21 cellular contexts compared by ENCODE assay signal in genomic region chr2:25539141-25539540, GRCh38.
DNase-seq lines count a peak whose midpoint lies in the region; ATAC-seq and TF ChIP-seq lines count a peak whose summit lies in the region.
"Had no signal": no experiment of that assay in that cellular context is flagged by ENCODE, and none has a peak within 500 bp of the region (broad histone marks: within the 10 kb centered on the region; RNA-seq: fewer than 3 reads in every experiment).

No MANE protein-coding gene starts in this region.

- H3K27me3 Mint-ChIP-seq in activated T-cell treated with anti-CD3 and anti-CD28 coated beads, Interleukin-2, amount 50 U/mL, for 24 hours, result no peaks in the 10 kb centered on the region
- H3K27me3 Mint-ChIP-seq: IgD-negative memory B cell had no signal

- DNase-seq in activated T-cell treated with anti-CD3 and anti-CD28 coated beads, Interleukin-2, amount 50 U/mL, for 24 hours, result no peak
- no peak for DNase-seq in activated T-cell treated with anti-CD3 and anti-CD28 coated beads, Interleukin-2, amount 50 U/mL, for 48 hours
- DNase-seq in astrocyte of the hippocampus (ENCODE audit: low read depth, low spot score) (peak; percentile 78), fibroblast of the aortic adventitia (ENCODE audit: low read depth) (peak; percentile 58)
- DNase-seq: GF-D8; MM.1S; NCI-H1105; NCI-H2081; NCI-H2171 treated with DMSO at 0.1 percent for 48 hours; NCI-H446 treated with DMSO at 0.1 percent for 48 hours; NCI-H69; NK-92 treated with Interleukin-12 subunit alpha and Interleukin-12 subunit beta, amount 100 ng/mL, for 24 hours; OCI-M1; Right ventricle myocardium superior had no signal

- peaks cover 4% of the 10 kb centered on the region for H3K36me3 Mint-ChIP-seq in activated T-cell treated with anti-CD3 and anti-CD28 coated beads, Interleukin-2, amount 50 U/mL, for 24 hours (ENCODE audit: low read depth)
- H3K36me3 Mint-ChIP-seq: CD14-positive monocyte, IgD-negative memory B cell had no signal

- H3K4me1 Mint-ChIP-seq in activated T-cell treated with anti-CD3 and anti-CD28 coated beads, Interleukin-2, amount 50 U/mL, for 24 hours (ENCODE audit: low read depth), result peaks cover 12% of the 10 kb centered on the region
- H3K4me1 Mint-ChIP-seq: IgD-negative memory B cell had no signal

- H3K4me3 ChIP-seq in fibroblast of the aortic adventitia (ENCODE audit: low read depth, low read length), result no peak overlapping the region
- H3K4me3 ChIP-seq: GM23338 had no signal

- TF ChIP-seq CTCF in fibroblast of the aortic adventitia (IDR thresholded peaks at IDR 0.05; ENCODE audit: insufficient read depth, low read length), result no peak

- peak overlapping the region; percentile 26 for H3K27ac Mint-ChIP-seq in activated T-cell treated with anti-CD3 and anti-CD28 coated beads, Interleukin-2, amount 50 U/mL, for 24 hours
- H3K27ac Mint-ChIP-seq: GM23338, IgD-negative memory B cell had no signal

- no peak overlapping the region for H3K4me3 Mint-ChIP-seq in activated T-cell treated with anti-CD3 and anti-CD28 coated beads, Interleukin-2, amount 50 U/mL, for 24 hours
- H3K4me3 Mint-ChIP-seq: CD14-positive monocyte, GM23338, IgD-negative memory B cell had no signal

- no peak for ATAC-seq in HG02798 (IDR thresholded peaks at IDR 0.05; ENCODE audit: poor library complexity, unreplicated experiment)
- ATAC-seq in HG02870 (IDR thresholded peaks at IDR 0.05; ENCODE audit: unreplicated experiment), result no peak
- ATAC-seq in GM19452 (IDR thresholded peaks at IDR 0.05; ENCODE audit: unreplicated experiment), result no peak
- ATAC-seq: GM23338, HCT116 had no signal

- H3K9me3 Mint-ChIP-seq in activated T-cell treated with anti-CD3 and anti-CD28 coated beads, Interleukin-2, amount 50 U/mL, for 24 hours, result no peaks in the 10 kb centered on the region
- H3K9me3 Mint-ChIP-seq: IgD-negative memory B cell had no signal

Comparison
In these comparisons a context has a peak if more than half of its experiments do, and no peak if none do; other contexts are left out.
1. DNase-seq: peak in astrocyte of the hippocampus (single experiment) and fibroblast of the aortic adventitia (single experiment); none in activated T-cell treated with anti-CD3 and anti-CD28 coated beads, Interleukin-2, amount 50 U/mL, for 24 hours (single experiment) and activated T-cell treated with anti-CD3 and anti-CD28 coated beads, Interleukin-2, amount 50 U/mL, for 48 hours (0 of 2).